ENCODE assay signal across 8 cellular contexts in genomic region chr3:44477312-44478030, GRCh38. TPM values are rescaled to one million over a fixed set of nuclear protein-coding genes. Genes with fewer than 3 reads are reported as not detected.
DNase-seq lines count a peak whose midpoint lies in the region; ATAC-seq and TF ChIP-seq lines count a peak whose summit lies in the region.

ZNF445 (minus strand) TSS chr3:44477670; CDS start chr3:44455549, 22,121 bp downstream.

- ATAC-seq in DND-41 (ENCODE audit: insufficient read depth, low read depth) (peak; percentile 90), GM21786 (IDR thresholded peaks at IDR 0.05; ENCODE audit: unreplicated experiment) (peak; percentile 77)

- H2BK5ac ChIP-seq in neuronal stem cell (ENCODE audit: low read length) = no peak within 1 kb of the TSS

- DNase-seq in DND-41 (peak; percentile 83), Kasumi-1 (lab: John Stamatoyannopoulos, UW) (peak; percentile 64 to 72), SJCRH30 (peak; percentile 81 to 82), activated gamma-delta T cell treated with Interleukin-2 at 50 U/mL for 16 hours (peak; percentile 67), foreskin melanocyte (peak; percentile 51), neuronal stem cell (ENCODE audit: low spot score) (peak; percentile 83), stromal cell of bone marrow (ENCODE audit: low read depth) (peak; percentile 63)

- H3K4ac ChIP-seq in neuronal stem cell (ENCODE audit: low read length) = no peak within 1 kb of the TSS

- H3K4me1 ChIP-seq in DND-41 (ENCODE audit: insufficient read depth, low read length) (peaks cover 40% of the 10 kb centered on the region), SJCRH30 (peaks cover 5% of the 10 kb centered on the region; the same call in 1 of the 2 replicates), neuronal stem cell (ENCODE audit: control insufficient read depth in 2 of 2, insufficient read depth in 1 of 2, low read depth in 1 of 2, low read length in 2 of 2) (peaks cover 5 to 7% of the 10 kb centered on the region in 2 donors)

- peaks cover 52% of the 10 kb centered on the region for H3K79me2 ChIP-seq in DND-41 (ENCODE audit: insufficient read depth, low read length)

- no peaks in the 10 kb centered on the region for H3K27me3 ChIP-seq in DND-41 (ENCODE audit: insufficient read depth, low read length, poor library complexity)
- no peaks in the 10 kb centered on the region for H3K27me3 ChIP-seq in SJCRH30
- no peaks in the 10 kb centered on the region for H3K27me3 ChIP-seq in neuronal stem cell (ENCODE audit: control insufficient read depth in 3 of 3, insufficient read depth in 3 of 3, low read depth in 1 of 3, low read length in 3 of 3)

- H3K4me3 ChIP-seq in DND-41 (ENCODE audit: low read depth in 1 of 2, low read length in 2 of 2) (peak within 1 kb of the TSS; percentile 77 to 79), SJCRH30 (peak within 1 kb of the TSS; percentile 62), neuronal stem cell (ENCODE audit: low read length in 2 of 2) (peak within 1 kb of the TSS; percentile 73 to 82)

- no peak within 1 kb of the TSS for H3K18ac ChIP-seq in neuronal stem cell (ENCODE audit: low read length)

- H3K14ac ChIP-seq in neuronal stem cell (ENCODE audit: low read length) = no peak within 1 kb of the TSS

- peaks cover 6% of the 10 kb centered on the region; the same call in 1 of the 2 replicates for H4K20me1 ChIP-seq in DND-41 (ENCODE audit: insufficient read depth, low read length)

- WGBS in neuronal stem cell (ENCODE audit: extremely low coverage in 2 of 2, insufficient read length in 2 of 2, insufficient replicate concordance in 1 of 2), 2 donors = no CpG with 5 or more reads among the region's 69 CpGs

- H2BK12ac ChIP-seq in neuronal stem cell (ENCODE audit: low read length) = no peak within 1 kb of the TSS

- H3K27ac ChIP-seq in DND-41 (ENCODE audit: low read length) = peak within 1 kb of the TSS; percentile 88
- peak within 1 kb of the TSS; percentile 52 for H3K27ac ChIP-seq in SJCRH30
- no peak within 1 kb of the TSS for H3K27ac ChIP-seq in neuronal stem cell (replicated peaks; ENCODE audit: low read length)

- H2AK5ac ChIP-seq in neuronal stem cell (ENCODE audit: low read depth, low read length) = no peak within 1 kb of the TSS

- H3K9me3 ChIP-seq in DND-41 (ENCODE audit: insufficient read depth, low read length, severe bottlenecking) = no peaks in the 10 kb centered on the region
- H3K9me3 ChIP-seq in SJCRH30 (replicated peaks) = no peaks in the 10 kb centered on the region
- peaks cover 0 to 3% of the 10 kb centered on the region in 2 donors for H3K9me3 ChIP-seq in neuronal stem cell (replicated peaks in 1 of 2; ENCODE audit: control insufficient read depth in 2 of 2, insufficient read depth in 1 of 2, low read depth in 1 of 2, low read length in 2 of 2)

- H3K4me2 ChIP-seq in DND-41 (ENCODE audit: insufficient read depth, low read length) (peak within 1 kb of the TSS; percentile 84), neuronal stem cell (ENCODE audit: insufficient read depth, low read length, poor library complexity, severe bottlenecking) (peak within 1 kb of the TSS; percentile 72)

- H4K8ac ChIP-seq in neuronal stem cell (ENCODE audit: low read depth, low read length) = no peak within 1 kb of the TSS

- TF ChIP-seq CTCF in DND-41 (IDR thresholded peaks at IDR 0.05; ENCODE audit: borderline replicate concordance, extremely low read depth, low read length, poor library complexity, severe bottlenecking) = no peak

- no peak within 1 kb of the TSS for H2BK120ac ChIP-seq in neuronal stem cell (ENCODE audit: low read depth, low read length)

- peak within 1 kb of the TSS; percentile 28 for H3K23ac ChIP-seq in neuronal stem cell (ENCODE audit: low read depth, low read length, poor library complexity)

- H3K79me1 ChIP-seq in neuronal stem cell (ENCODE audit: low read depth, low read length) = no peaks in the 10 kb centered on the region

- H3K9ac ChIP-seq in DND-41 (ENCODE audit: low read depth, low read length) = peak within 1 kb of the TSS; percentile 75
- H3K9ac ChIP-seq in neuronal stem cell (ENCODE audit: low read depth, low read length, poor library complexity) = peak within 1 kb of the TSS; percentile 37

- no peak within 1 kb of the TSS for H4K91ac ChIP-seq in neuronal stem cell (ENCODE audit: low read depth, low read length, poor library complexity)

- no peak within 1 kb of the TSS for H2BK15ac ChIP-seq in neuronal stem cell (ENCODE audit: low read length)

- no peaks in the 10 kb centered on the region for H3K36me3 ChIP-seq in DND-41 (ENCODE audit: insufficient read depth, low read length)
- peaks cover 5% of the 10 kb centered on the region; the same call in 1 of the 2 replicates for H3K36me3 ChIP-seq in SJCRH30
- peaks cover 0 to 15% of the 10 kb centered on the region in 2 donors for H3K36me3 ChIP-seq in neuronal stem cell (replicated peaks in 1 of 2; ENCODE audit: control insufficient read depth in 2 of 2, insufficient read depth in 2 of 2, low read length in 2 of 2)

- H2AFZ ChIP-seq in DND-41 (ENCODE audit: low read depth, low read length) = peak within 1 kb of the TSS; percentile 100
- peak within 1 kb of the TSS; percentile 98 for H2AFZ ChIP-seq in neuronal stem cell (ENCODE audit: low read length)

RNA-seq across cellular contexts. Expression of gene ZNF445, which starts in this region (rescaled TPM):
- total RNA-seq in SJCRH30 (2014; rRNA removed; shearing (Covaris generic)) = 11.1 and 13.4 TPM in 2 replicates
- 11.3 TPM for polyA plus RNA-seq in neuronal stem cell (2013, experiment 1 of 2)
- polyA plus RNA-seq in neuronal stem cell (2013, experiment 2 of 2) = 11.5 TPM
